Comparison of ENCODE assay signal across 11 cellular contexts in genomic region chr4:40212674-40213504, GRCh38. TPM values are rescaled to one million over a fixed set of nuclear protein-coding genes. Genes with fewer than 3 reads are reported as not detected.
DNase-seq lines count a peak whose midpoint lies in the region; ATAC-seq and TF ChIP-seq lines count a peak whose summit lies in the region.
"Had no signal": no experiment of that assay in that cellular context is flagged by ENCODE, and none has a peak within 500 bp of the region (broad histone marks: within the 10 kb centered on the region; RNA-seq: fewer than 3 reads in every experiment).

No MANE protein-coding gene starts in this region.

- no TSS peak for BruUV-seq in OCI-LY7 (replicated peaks; lab: Mats Ljungman, UMichigan)

- in situ Hi-C loops in astrocyte of the spinal cord (cut with HindIII; ENCODE audit: low sequenced_read_pairs), result no loop called here

- TF ChIP-seq CTCF in OCI-LY7 (conservative IDR thresholded peaks at IDR 0.05; ENCODE audit: low read length) (no peak), astrocyte of the spinal cord (IDR thresholded peaks at IDR 0.05; ENCODE audit: low read depth, low read length) (no peak), glutamatergic neuron (IDR thresholded peaks at IDR 0.05; ENCODE audit: partially characterized antibody, unreplicated experiment) (no peak)

- H3K27me3 Mint-ChIP-seq in T-helper 2 cell treated with Interferon-gamma antibody and Interleukin-4, amounts not matched to agents 5 μg/mL and 100 μg/mL, for 36 hours (ENCODE audit: low read depth), result no peaks in the 10 kb centered on the region
- peaks cover 2% of the 10 kb centered on the region for H3K27me3 Mint-ChIP-seq in glutamatergic neuron (ENCODE audit: unreplicated experiment)

- no peak overlapping the region for H2AFZ ChIP-seq in OCI-LY7 (ENCODE audit: low read length)

- CTCF ChIA-PET in OCI-LY7 (lab: Charles Lee; ENCODE audit: unreplicated experiment), result no interaction called here

- peak overlapping the region; percentile 29 for H3K27ac ChIP-seq in OCI-LY7 (ENCODE audit: low read depth, low read length, poor library complexity, severe bottlenecking)
- H3K27ac ChIP-seq: A549 had no signal

- peaks cover 100% of the 10 kb centered on the region for H3K79me2 ChIP-seq in OCI-LY7 (ENCODE audit: insufficient read depth, low read depth, low read length)

- no peak for DNase-seq in T-helper 2 cell treated with Interferon-gamma antibody and Interleukin-4, amounts not matched to agents 5 μg/mL and 100 μg/mL, for 36 hours (ENCODE audit: low spot score)
- DNase-seq in T-helper 2 cell, result no peak
- DNase-seq in OCI-LY7 (ENCODE audit: low spot score), result no peak
- peak; percentile 37 for DNase-seq in astrocyte of the spinal cord (ENCODE audit: low read depth, low spot score)
- DNase-seq in stimulated activated effector memory CD8-positive, alpha-beta T cell treated with anti-CD3 and anti-CD28 coated beads, Interleukin-12 subunit alpha, Interleukin-12 subunit beta, amount 100 ng/mL, for 72 hours (ENCODE audit: low spot score in 2 of 2), result no peak
- no peak for DNase-seq in NCI-H1092 (lab: John Stamatoyannopoulos, UW)
- no peak for DNase-seq in glutamatergic neuron
- DNase-seq: NCI-H1930 had no signal

- peaks cover 86% of the 10 kb centered on the region for H3K36me3 ChIP-seq in OCI-LY7 (ENCODE audit: insufficient read depth, low read length)

- H3K4me3 ChIP-seq in OCI-LY7 (ENCODE audit: low read depth, low read length, poor library complexity, severe bottlenecking), result peak overlapping the region; percentile 4
- no peak overlapping the region for H3K4me3 ChIP-seq in astrocyte of the spinal cord (ENCODE audit: low read depth, low read length)
- H3K4me3 ChIP-seq: A549, lung had no signal

- intact Hi-C loops in OCI-LY7 (cut with micrococcal nuclease; ENCODE audit: unreplicated experiment), result no loop called here

- H4K20me1 ChIP-seq in OCI-LY7 (ENCODE audit: insufficient read depth, low read length), result peaks cover 9% of the 10 kb centered on the region

- no peak for ATAC-seq in stimulated activated effector memory CD8-positive, alpha-beta T cell treated with anti-CD3 and anti-CD28 coated beads, Interleukin-12 subunit alpha, Interleukin-12 subunit beta, amount 100 ng/mL, for 72 hours
- ATAC-seq in GM19324 (IDR thresholded peaks at IDR 0.05; ENCODE audit: low FRiP score, unreplicated experiment), result no peak
- ATAC-seq: A549 had no signal

- H3K9me3 Mint-ChIP-seq in T-helper 2 cell treated with Interferon-gamma antibody and Interleukin-4, amounts not matched to agents 5 μg/mL and 100 μg/mL, for 36 hours, result no peaks in the 10 kb centered on the region
- no peaks in the 10 kb centered on the region for H3K9me3 Mint-ChIP-seq in stimulated activated effector memory CD8-positive, alpha-beta T cell treated with anti-CD3 and anti-CD28 coated beads, Interleukin-12 subunit alpha, Interleukin-12 subunit beta, amount 100 ng/mL, for 72 hours
- H3K9me3 Mint-ChIP-seq in glutamatergic neuron (ENCODE audit: unreplicated experiment), result no peaks in the 10 kb centered on the region

- H3K9me2 ChIP-seq in OCI-LY7 (ENCODE audit: insufficient read depth, low read length), result no peaks in the 10 kb centered on the region

- H3K4me3 Mint-ChIP-seq in T-helper 2 cell treated with Interferon-gamma antibody and Interleukin-4, amounts not matched to agents 5 μg/mL and 100 μg/mL, for 36 hours, result peak overlapping the region; percentile 83
- peak overlapping the region; percentile 96 for H3K4me3 Mint-ChIP-seq in stimulated activated effector memory CD8-positive, alpha-beta T cell treated with anti-CD3 and anti-CD28 coated beads, Interleukin-12 subunit alpha, Interleukin-12 subunit beta, amount 100 ng/mL, for 72 hours
- H3K4me3 Mint-ChIP-seq in glutamatergic neuron (ENCODE audit: unreplicated experiment), result no peak overlapping the region

- POLR2A ChIA-PET in OCI-LY7 (lab: Charles Lee), result interaction anchor here (0.5 to 12.1 kb wide), 3 partner anchors 20 to 222 kb away, joined by 3 to 212 read pairs (median 6); partner anchors contain the start of gene RHOH

- H3K4me1 Mint-ChIP-seq in T-helper 2 cell treated with Interferon-gamma antibody and Interleukin-4, amounts not matched to agents 5 μg/mL and 100 μg/mL, for 36 hours (ENCODE audit: low read depth), result peaks cover 80% of the 10 kb centered on the region
- H3K4me1 Mint-ChIP-seq in stimulated activated effector memory CD8-positive, alpha-beta T cell treated with anti-CD3 and anti-CD28 coated beads, Interleukin-12 subunit alpha, Interleukin-12 subunit beta, amount 100 ng/mL, for 72 hours, result peaks cover 94% of the 10 kb centered on the region
- H3K4me1 Mint-ChIP-seq in glutamatergic neuron (ENCODE audit: low read depth, unreplicated experiment), result peaks cover 4% of the 10 kb centered on the region

- H3K36me3 Mint-ChIP-seq in T-helper 2 cell treated with Interferon-gamma antibody and Interleukin-4, amounts not matched to agents 5 μg/mL and 100 μg/mL, for 36 hours (ENCODE audit: low read depth), result peaks cover 82% of the 10 kb centered on the region
- peaks cover 98% of the 10 kb centered on the region for H3K36me3 Mint-ChIP-seq in stimulated activated effector memory CD8-positive, alpha-beta T cell treated with anti-CD3 and anti-CD28 coated beads, Interleukin-12 subunit alpha, Interleukin-12 subunit beta, amount 100 ng/mL, for 72 hours
- H3K36me3 Mint-ChIP-seq in glutamatergic neuron (ENCODE audit: unreplicated experiment), result no peaks in the 10 kb centered on the region

- H3K4me2 ChIP-seq in OCI-LY7 (ENCODE audit: low read length), result peak overlapping the region; percentile 46
- H3K4me2 ChIP-seq: A549 had no signal

- peaks cover 87% of the 10 kb centered on the region for H3K4me1 ChIP-seq in OCI-LY7 (ENCODE audit: insufficient read depth, low read length, poor library complexity, severe bottlenecking)
- H3K4me1 ChIP-seq: A549 had no signal

- H3K27ac Mint-ChIP-seq in T-helper 2 cell treated with Interferon-gamma antibody and Interleukin-4, amounts not matched to agents 5 μg/mL and 100 μg/mL, for 36 hours, result peak overlapping the region; percentile 91
- H3K27ac Mint-ChIP-seq in stimulated activated effector memory CD8-positive, alpha-beta T cell treated with anti-CD3 and anti-CD28 coated beads, Interleukin-12 subunit alpha, Interleukin-12 subunit beta, amount 100 ng/mL, for 72 hours, result peak overlapping the region; percentile 92
- no peak overlapping the region for H3K27ac Mint-ChIP-seq in glutamatergic neuron (ENCODE audit: unreplicated experiment)

- H3K9me3 ChIP-seq in OCI-LY7 (ENCODE audit: low read length), result no peaks in the 10 kb centered on the region
- H3K9me3 ChIP-seq: A549 had no signal

RNA-seq across cellular contexts. Expression of gene RHOH, which starts 16.1 kb away (rescaled TPM):
- 35.5 and 38.2 TPM in 2 replicates for total RNA-seq in OCI-LY7 (2014; rRNA removed; shearing (Covaris generic))
- total RNA-seq in OCI-LY7 (2022) (83.2 and 87.4 TPM in 2 replicates), glutamatergic neuron (ENCODE audit: unreplicated experiment) (not detected)

Comparison
In these comparisons a context has a peak if more than half of its experiments do, and no peak if none do; other contexts are left out.
1. RNA of gene RHOH, which starts 16.1 kb away (total RNA-seq): 35.5 to 87.4 TPM in OCI-LY7; not detected in glutamatergic neuron (single experiment); every median in the first group is over 10 times any median in the second.